1 cellular context compared by ENCODE assay signal in genomic region chr13:107375701-107376350, GRCh38.
TF ChIP-seq lines count a peak whose summit lies in the region.

No MANE protein-coding gene starts in this region.

TF ChIP-seq in SK-N-SH, 30 proteins besides CTCF, POLR2A, EP300 and RAD21 (continued from another document):
- TF ChIP-seq, protein P1, sequence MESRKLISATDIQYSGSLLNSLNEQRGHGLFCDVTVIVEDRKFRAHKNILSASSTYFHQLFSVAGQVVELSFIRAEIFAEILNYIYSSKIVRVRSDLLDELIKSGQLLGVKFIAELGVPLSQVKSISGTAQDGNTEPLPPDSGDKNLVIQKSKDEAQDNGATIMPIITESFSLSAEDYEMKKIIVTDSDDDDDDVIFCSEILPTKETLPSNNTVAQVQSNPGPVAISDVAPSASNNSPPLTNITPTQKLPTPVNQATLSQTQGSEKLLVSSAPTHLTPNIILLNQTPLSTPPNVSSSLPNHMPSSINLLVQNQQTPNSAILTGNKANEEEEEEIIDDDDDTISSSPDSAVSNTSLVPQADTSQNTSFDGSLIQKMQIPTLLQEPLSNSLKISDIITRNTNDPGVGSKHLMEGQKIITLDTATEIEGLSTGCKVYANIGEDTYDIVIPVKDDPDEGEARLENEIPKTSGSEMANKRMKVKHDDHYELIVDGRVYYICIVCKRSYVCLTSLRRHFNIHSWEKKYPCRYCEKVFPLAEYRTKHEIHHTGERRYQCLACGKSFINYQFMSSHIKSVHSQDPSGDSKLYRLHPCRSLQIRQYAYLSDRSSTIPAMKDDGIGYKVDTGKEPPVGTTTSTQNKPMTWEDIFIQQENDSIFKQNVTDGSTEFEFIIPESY (IDR thresholded peaks at IDR 0.05; ENCODE audit: borderline replicate concordance, low read depth): no peak
- no peak for TF ChIP-seq TAF1 (IDR thresholded peaks at IDR 0.05; ENCODE audit: borderline replicate concordance, low read depth, low read length)
- no peak for TF ChIP-seq CHD2 (IDR thresholded peaks at IDR 0.05; ENCODE audit: low read length, partially characterized antibody)
- TF ChIP-seq EZH2phosphoT487 (IDR thresholded peaks at IDR 0.05; ENCODE audit: borderline replicate concordance, low read depth): no peak
- TF ChIP-seq GABPA (IDR thresholded peaks at IDR 0.05; ENCODE audit: low read depth): no peak
- TF ChIP-seq MEF2A (IDR thresholded peaks at IDR 0.05; ENCODE audit: borderline replicate concordance, low read depth): no peak
- no peak for TF ChIP-seq RCOR1 (IDR thresholded peaks at IDR 0.05; ENCODE audit: low read length)
TF ChIP-seq in SK-N-SH: peak in this region for 0.
